ENCODE assay signal across 1 cellular context in the genomic region with DNA sequence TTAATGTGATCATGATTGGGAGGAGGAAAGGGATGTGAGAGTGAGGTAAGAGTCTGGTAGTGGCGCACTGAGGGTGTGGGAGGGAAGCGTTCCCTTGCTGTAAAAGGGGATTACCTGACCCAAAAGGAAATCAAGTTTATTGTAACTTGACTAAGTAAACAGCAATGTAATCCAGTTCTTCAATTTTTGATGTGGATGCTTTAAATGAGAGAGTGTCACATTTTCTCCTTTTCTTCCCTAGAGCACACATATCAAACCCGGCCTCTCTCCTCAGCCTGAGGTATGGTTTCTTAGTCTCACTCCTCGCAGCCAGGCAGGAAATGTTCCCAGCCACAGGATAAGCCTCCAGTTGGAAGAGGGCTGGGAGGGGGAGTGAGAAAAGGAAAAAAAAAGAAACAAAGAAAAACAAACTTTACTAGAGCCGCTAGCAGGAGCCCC.
TF ChIP-seq lines count a peak whose summit lies in the region.

No MANE protein-coding gene starts in this region.

TF ChIP-seq in HEK293, 187 proteins besides CTCF, POLR2A, EP300 and RAD21 (continued from another document and continues in another):
- TF ChIP-seq, protein P1, sequence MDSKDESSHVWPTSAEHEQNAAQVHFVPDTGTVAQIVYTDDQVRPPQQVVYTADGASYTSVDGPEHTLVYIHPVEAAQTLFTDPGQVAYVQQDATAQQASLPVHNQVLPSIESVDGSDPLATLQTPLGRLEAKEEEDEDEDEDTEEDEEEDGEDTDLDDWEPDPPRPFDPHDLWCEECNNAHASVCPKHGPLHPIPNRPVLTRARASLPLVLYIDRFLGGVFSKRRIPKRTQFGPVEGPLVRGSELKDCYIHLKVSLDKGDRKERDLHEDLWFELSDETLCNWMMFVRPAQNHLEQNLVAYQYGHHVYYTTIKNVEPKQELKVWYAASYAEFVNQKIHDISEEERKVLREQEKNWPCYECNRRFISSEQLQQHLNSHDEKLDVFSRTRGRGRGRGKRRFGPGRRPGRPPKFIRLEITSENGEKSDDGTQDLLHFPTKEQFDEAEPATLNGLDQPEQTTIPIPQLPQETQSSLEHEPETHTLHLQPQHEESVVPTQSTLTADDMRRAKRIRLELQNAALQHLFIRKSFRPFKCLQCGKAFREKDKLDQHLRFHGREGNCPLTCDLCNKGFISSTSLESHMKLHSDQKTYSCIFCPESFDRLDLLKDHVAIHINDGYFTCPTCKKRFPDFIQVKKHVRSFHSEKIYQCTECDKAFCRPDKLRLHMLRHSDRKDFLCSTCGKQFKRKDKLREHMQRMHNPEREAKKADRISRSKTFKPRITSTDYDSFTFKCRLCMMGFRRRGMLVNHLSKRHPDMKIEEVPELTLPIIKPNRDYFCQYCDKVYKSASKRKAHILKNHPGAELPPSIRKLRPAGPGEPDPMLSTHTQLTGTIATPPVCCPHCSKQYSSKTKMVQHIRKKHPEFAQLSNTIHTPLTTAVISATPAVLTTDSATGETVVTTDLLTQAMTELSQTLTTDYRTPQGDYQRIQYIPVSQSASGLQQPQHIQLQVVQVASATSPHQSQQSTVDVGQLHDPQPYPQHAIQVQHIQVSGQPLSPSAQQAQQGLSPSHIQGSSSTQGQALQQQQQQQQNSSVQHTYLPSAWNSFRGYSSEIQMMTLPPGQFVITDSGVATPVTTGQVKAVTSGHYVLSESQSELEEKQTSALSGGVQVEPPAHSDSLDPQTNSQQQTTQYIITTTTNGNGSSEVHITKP (tag by site-specific recombination; IDR thresholded peaks at IDR 0.05) = no peak
- TF ChIP-seq ZNF24 (tag by site-specific recombination; IDR thresholded peaks at IDR 0.05) = no peak
- TF ChIP-seq ZNF155 (tag by site-specific recombination; IDR thresholded peaks at IDR 0.05) = no peak
- no peak; the same call in 1 of the 2 replicates for TF ChIP-seq KLF10 (tag by site-specific recombination; IDR thresholded peaks at IDR 0.05)
- peak; percentile 59; the same call in 1 of the 2 replicates for TF ChIP-seq MZF1 (tag by site-specific recombination; IDR thresholded peaks at IDR 0.05; ENCODE audit: borderline replicate concordance)
- TF ChIP-seq, protein P2, sequence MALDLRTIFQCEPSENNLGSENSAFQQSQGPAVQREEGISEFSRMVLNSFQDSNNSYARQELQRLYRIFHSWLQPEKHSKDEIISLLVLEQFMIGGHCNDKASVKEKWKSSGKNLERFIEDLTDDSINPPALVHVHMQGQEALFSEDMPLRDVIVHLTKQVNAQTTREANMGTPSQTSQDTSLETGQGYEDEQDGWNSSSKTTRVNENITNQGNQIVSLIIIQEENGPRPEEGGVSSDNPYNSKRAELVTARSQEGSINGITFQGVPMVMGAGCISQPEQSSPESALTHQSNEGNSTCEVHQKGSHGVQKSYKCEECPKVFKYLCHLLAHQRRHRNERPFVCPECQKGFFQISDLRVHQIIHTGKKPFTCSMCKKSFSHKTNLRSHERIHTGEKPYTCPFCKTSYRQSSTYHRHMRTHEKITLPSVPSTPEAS (tag by site-specific recombination; IDR thresholded peaks at IDR 0.05) = no peak
- TF ChIP-seq ZNF248 (tag by site-specific recombination; IDR thresholded peaks at IDR 0.05) = no peak
- TF ChIP-seq, protein P3, sequence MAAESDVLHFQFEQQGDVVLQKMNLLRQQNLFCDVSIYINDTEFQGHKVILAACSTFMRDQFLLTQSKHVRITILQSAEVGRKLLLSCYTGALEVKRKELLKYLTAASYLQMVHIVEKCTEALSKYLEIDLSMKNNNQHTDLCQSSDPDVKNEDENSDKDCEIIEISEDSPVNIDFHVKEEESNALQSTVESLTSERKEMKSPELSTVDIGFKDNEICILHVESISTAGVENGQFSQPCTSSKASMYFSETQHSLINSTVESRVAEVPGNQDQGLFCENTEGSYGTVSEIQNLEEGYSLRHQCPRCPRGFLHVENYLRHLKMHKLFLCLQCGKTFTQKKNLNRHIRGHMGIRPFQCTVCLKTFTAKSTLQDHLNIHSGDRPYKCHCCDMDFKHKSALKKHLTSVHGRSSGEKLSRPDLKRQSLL (tag by site-specific recombination; IDR thresholded peaks at IDR 0.05) = no peak
- no peak for TF ChIP-seq ZNF341 (tag by site-specific recombination; IDR thresholded peaks at IDR 0.05; ENCODE audit: low read depth)
- TF ChIP-seq, protein P4, sequence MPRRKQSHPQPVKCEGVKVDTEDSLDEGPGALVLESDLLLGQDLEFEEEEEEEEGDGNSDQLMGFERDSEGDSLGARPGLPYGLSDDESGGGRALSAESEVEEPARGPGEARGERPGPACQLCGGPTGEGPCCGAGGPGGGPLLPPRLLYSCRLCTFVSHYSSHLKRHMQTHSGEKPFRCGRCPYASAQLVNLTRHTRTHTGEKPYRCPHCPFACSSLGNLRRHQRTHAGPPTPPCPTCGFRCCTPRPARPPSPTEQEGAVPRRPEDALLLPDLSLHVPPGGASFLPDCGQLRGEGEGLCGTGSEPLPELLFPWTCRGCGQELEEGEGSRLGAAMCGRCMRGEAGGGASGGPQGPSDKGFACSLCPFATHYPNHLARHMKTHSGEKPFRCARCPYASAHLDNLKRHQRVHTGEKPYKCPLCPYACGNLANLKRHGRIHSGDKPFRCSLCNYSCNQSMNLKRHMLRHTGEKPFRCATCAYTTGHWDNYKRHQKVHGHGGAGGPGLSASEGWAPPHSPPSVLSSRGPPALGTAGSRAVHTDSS (tag by site-specific recombination; IDR thresholded peaks at IDR 0.05) = no peak
- no peak for TF ChIP-seq ZNF624 (tag by site-specific recombination; IDR thresholded peaks at IDR 0.05)
- TF ChIP-seq, protein P5, sequence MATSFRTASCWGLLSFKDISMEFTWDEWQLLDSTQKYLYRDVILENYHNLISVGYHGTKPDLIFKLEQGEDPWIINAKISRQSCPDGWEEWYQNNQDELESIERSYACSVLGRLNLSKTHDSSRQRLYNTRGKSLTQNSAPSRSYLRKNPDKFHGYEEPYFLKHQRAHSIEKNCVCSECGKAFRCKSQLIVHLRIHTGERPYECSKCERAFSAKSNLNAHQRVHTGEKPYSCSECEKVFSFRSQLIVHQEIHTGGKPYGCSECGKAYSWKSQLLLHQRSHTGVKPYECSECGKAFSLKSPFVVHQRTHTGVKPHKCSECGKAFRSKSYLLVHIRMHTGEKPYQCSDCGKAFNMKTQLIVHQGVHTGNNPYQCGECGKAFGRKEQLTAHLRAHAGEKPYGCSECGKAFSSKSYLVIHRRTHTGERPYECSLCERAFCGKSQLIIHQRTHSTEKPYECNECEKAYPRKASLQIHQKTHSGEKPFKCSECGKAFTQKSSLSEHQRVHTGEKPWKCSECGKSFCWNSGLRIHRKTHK (tag by site-specific recombination; IDR thresholded peaks at IDR 0.05) = no peak
- TF ChIP-seq ZFP3 (tag by site-specific recombination; IDR thresholded peaks at IDR 0.05; ENCODE audit: low read depth) = no peak
- TF ChIP-seq ZNF174 (tag by site-specific recombination; IDR thresholded peaks at IDR 0.05) = no peak
- TF ChIP-seq ZNF837 (tag by site-specific recombination; IDR thresholded peaks at IDR 0.05) = no peak
- no peak for TF ChIP-seq ZNF157 (tag by site-specific recombination; IDR thresholded peaks at IDR 0.05)
- TF ChIP-seq, protein P6, sequence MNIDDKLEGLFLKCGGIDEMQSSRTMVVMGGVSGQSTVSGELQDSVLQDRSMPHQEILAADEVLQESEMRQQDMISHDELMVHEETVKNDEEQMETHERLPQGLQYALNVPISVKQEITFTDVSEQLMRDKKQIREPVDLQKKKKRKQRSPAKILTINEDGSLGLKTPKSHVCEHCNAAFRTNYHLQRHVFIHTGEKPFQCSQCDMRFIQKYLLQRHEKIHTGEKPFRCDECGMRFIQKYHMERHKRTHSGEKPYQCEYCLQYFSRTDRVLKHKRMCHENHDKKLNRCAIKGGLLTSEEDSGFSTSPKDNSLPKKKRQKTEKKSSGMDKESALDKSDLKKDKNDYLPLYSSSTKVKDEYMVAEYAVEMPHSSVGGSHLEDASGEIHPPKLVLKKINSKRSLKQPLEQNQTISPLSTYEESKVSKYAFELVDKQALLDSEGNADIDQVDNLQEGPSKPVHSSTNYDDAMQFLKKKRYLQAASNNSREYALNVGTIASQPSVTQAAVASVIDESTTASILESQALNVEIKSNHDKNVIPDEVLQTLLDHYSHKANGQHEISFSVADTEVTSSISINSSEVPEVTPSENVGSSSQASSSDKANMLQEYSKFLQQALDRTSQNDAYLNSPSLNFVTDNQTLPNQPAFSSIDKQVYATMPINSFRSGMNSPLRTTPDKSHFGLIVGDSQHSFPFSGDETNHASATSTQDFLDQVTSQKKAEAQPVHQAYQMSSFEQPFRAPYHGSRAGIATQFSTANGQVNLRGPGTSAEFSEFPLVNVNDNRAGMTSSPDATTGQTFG (tag by site-specific recombination; IDR thresholded peaks at IDR 0.05; ENCODE audit: borderline replicate concordance) = no peak
- TF ChIP-seq HOXD13 (CRISPR knock-in tag; IDR thresholded peaks at IDR 0.05; ENCODE audit: borderline replicate concordance) = no peak
- TF ChIP-seq, protein P7, sequence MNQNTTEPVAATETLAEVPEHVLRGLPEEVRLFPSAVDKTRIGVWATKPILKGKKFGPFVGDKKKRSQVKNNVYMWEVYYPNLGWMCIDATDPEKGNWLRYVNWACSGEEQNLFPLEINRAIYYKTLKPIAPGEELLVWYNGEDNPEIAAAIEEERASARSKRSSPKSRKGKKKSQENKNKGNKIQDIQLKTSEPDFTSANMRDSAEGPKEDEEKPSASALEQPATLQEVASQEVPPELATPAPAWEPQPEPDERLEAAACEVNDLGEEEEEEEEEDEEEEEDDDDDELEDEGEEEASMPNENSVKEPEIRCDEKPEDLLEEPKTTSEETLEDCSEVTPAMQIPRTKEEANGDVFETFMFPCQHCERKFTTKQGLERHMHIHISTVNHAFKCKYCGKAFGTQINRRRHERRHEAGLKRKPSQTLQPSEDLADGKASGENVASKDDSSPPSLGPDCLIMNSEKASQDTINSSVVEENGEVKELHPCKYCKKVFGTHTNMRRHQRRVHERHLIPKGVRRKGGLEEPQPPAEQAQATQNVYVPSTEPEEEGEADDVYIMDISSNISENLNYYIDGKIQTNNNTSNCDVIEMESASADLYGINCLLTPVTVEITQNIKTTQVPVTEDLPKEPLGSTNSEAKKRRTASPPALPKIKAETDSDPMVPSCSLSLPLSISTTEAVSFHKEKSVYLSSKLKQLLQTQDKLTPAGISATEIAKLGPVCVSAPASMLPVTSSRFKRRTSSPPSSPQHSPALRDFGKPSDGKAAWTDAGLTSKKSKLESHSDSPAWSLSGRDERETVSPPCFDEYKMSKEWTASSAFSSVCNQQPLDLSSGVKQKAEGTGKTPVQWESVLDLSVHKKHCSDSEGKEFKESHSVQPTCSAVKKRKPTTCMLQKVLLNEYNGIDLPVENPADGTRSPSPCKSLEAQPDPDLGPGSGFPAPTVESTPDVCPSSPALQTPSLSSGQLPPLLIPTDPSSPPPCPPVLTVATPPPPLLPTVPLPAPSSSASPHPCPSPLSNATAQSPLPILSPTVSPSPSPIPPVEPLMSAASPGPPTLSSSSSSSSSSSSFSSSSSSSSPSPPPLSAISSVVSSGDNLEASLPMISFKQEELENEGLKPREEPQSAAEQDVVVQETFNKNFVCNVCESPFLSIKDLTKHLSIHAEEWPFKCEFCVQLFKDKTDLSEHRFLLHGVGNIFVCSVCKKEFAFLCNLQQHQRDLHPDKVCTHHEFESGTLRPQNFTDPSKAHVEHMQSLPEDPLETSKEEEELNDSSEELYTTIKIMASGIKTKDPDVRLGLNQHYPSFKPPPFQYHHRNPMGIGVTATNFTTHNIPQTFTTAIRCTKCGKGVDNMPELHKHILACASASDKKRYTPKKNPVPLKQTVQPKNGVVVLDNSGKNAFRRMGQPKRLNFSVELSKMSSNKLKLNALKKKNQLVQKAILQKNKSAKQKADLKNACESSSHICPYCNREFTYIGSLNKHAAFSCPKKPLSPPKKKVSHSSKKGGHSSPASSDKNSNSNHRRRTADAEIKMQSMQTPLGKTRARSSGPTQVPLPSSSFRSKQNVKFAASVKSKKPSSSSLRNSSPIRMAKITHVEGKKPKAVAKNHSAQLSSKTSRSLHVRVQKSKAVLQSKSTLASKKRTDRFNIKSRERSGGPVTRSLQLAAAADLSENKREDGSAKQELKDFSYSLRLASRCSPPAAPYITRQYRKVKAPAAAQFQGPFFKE (tag by site-specific recombination; IDR thresholded peaks at IDR 0.05; ENCODE audit: borderline replicate concordance) = no peak
- no peak for TF ChIP-seq ZFP37 (tag by site-specific recombination; IDR thresholded peaks at IDR 0.05)
- no peak for TF ChIP-seq ZNF211 (tag by site-specific recombination; IDR thresholded peaks at IDR 0.05; ENCODE audit: low read depth)
- TF ChIP-seq GLIS1 (tag by site-specific recombination; IDR thresholded peaks at IDR 0.05) = no peak
- TF ChIP-seq ZEB2 (tag by site-specific recombination; IDR thresholded peaks at IDR 0.05) = no peak
- TF ChIP-seq, protein P8, sequence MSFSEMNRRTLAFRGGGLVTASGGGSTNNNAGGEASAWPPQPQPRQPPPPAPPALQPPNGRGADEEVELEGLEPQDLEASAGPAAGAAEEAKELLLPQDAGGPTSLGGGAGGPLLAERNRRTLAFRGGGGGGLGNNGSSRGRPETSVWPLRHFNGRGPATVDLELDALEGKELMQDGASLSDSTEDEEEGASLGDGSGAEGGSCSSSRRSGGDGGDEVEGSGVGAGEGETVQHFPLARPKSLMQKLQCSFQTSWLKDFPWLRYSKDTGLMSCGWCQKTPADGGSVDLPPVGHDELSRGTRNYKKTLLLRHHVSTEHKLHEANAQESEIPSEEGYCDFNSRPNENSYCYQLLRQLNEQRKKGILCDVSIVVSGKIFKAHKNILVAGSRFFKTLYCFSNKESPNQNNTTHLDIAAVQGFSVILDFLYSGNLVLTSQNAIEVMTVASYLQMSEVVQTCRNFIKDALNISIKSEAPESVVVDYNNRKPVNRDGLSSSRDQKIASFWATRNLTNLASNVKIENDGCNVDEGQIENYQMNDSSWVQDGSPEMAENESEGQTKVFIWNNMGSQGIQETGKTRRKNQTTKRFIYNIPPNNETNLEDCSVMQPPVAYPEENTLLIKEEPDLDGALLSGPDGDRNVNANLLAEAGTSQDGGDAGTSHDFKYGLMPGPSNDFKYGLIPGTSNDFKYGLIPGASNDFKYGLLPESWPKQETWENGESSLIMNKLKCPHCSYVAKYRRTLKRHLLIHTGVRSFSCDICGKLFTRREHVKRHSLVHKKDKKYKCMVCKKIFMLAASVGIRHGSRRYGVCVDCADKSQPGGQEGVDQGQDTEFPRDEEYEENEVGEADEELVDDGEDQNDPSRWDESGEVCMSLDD (tag by site-specific recombination; IDR thresholded peaks at IDR 0.05) = no peak
- TF ChIP-seq ZNF768 (tag by site-specific recombination; IDR thresholded peaks at IDR 0.05) = no peak
- TF ChIP-seq, protein P9, sequence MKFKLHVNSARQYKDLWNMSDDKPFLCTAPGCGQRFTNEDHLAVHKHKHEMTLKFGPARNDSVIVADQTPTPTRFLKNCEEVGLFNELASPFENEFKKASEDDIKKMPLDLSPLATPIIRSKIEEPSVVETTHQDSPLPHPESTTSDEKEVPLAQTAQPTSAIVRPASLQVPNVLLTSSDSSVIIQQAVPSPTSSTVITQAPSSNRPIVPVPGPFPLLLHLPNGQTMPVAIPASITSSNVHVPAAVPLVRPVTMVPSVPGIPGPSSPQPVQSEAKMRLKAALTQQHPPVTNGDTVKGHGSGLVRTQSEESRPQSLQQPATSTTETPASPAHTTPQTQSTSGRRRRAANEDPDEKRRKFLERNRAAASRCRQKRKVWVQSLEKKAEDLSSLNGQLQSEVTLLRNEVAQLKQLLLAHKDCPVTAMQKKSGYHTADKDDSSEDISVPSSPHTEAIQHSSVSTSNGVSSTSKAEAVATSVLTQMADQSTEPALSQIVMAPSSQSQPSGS (tag by site-specific recombination; IDR thresholded peaks at IDR 0.05; ENCODE audit: low read depth) = no peak
- no peak for TF ChIP-seq ZNF654 (tag by site-specific recombination; IDR thresholded peaks at IDR 0.05; ENCODE audit: low read depth)
- TF ChIP-seq PRDM1 (tag by site-specific recombination; IDR thresholded peaks at IDR 0.05) = peak; percentile 77; the same call in 1 of the 2 replicates
- no peak for TF ChIP-seq ZNF138 (tag by site-specific recombination; IDR thresholded peaks at IDR 0.05; ENCODE audit: borderline replicate concordance)
- no peak for TF ChIP-seq ZNF394 (tag by site-specific recombination; IDR thresholded peaks at IDR 0.05; ENCODE audit: borderline replicate concordance)
- TF ChIP-seq IKZF3 (tag by site-specific recombination; IDR thresholded peaks at IDR 0.05) = peak; percentile 64
- TF ChIP-seq ZNF621 (tag by site-specific recombination; IDR thresholded peaks at IDR 0.05) = no peak
